In the genomic region with DNA sequence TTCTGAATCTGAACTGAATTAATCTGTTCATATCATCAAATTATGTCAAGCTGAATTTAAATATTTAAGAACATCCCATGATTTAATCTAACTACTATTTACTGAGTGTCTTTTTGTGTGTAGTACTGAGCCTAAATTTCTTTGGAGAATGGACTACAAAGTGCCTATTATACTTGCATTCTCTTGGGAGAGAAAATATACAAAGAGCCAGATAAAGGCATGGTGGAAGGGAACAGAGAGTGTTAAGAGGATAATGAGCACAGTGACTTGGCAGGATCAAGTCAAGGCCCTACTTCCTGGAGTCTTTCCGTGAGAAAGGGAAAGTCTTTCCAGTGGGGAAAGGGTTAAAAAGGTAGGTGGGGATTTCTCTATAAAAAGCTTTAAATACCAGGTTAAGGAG, we compare ENCODE assay signal across 23 cellular contexts. TPM values are rescaled to one million over a fixed set of nuclear protein-coding genes. Genes with fewer than 3 reads are reported as not detected.
DNase-seq lines count a peak whose midpoint lies in the region; ATAC-seq and TF ChIP-seq lines count a peak whose summit lies in the region.
"Had no signal": no experiment of that assay in that cellular context is flagged by ENCODE, and none has a peak within 500 bp of the region (broad histone marks: within the 10 kb centered on the region; RNA-seq: fewer than 3 reads in every experiment).

No MANE protein-coding gene starts in this region.

- H2BK12ac ChIP-seq in neuronal stem cell (ENCODE audit: low read length): no peak overlapping the region

- no TSS peak for BruUV-seq in A673 (replicated peaks; lab: Mats Ljungman, UMichigan)
- BruUV-seq in Calu3 (replicated peaks; lab: Mats Ljungman, UMichigan): TSS peak; percentile 6

- no peak for TF ChIP-seq CTCF in A673 (conservative IDR thresholded peaks at IDR 0.05; ENCODE audit: low read depth, low read length)
- no peak for TF ChIP-seq CTCF in Calu3 (IDR thresholded peaks at IDR 0.05; ENCODE audit: unreplicated experiment)
- no peak for TF ChIP-seq CTCF in neural crest cell (conservative IDR thresholded peaks at IDR 0.05)
- no peak for TF ChIP-seq CTCF in colonic mucosa (IDR thresholded peaks at IDR 0.05)
- TF ChIP-seq CTCF in brain microvascular endothelial cell (IDR thresholded peaks at IDR 0.05; ENCODE audit: low read depth, low read length, missing control alignments): no peak

- intact Hi-C loops in A673 (cut with micrococcal nuclease; ENCODE audit: unreplicated experiment) (no loop called here), Calu3 (cut with micrococcal nuclease; ENCODE audit: unreplicated experiment) (no loop called here), colonic mucosa (cut with DNase I) (no loop called here)

- H2AK5ac ChIP-seq in neuronal stem cell (ENCODE audit: low read depth, low read length): no peak overlapping the region

- in situ Hi-C loops in brain microvascular endothelial cell (cut with HindIII; ENCODE audit: low pct_ligation_motif_present, low sequenced_read_pairs): no loop called here

- H3K9me3 ChIP-seq in A673 (ENCODE audit: low read depth, low read length, poor library complexity, severe bottlenecking) (no peaks in the 10 kb centered on the region), neuronal stem cell (replicated peaks in 1 of 2; ENCODE audit: control insufficient read depth in 2 of 2, insufficient read depth in 1 of 2, low read depth in 1 of 2, low read length in 2 of 2) (peaks cover 0 to 14% of the 10 kb centered on the region in 2 donors), colonic mucosa (no peaks in the 10 kb centered on the region)
- H3K9me3 ChIP-seq: HAP-1, MG63 had no signal

- POLR2A ChIA-PET in A673 (lab: Charles Lee; ENCODE audit: low non-redundant PET): no interaction called here

- H3K4me1 ChIP-seq in A673 (ENCODE audit: insufficient read depth, low read length, poor library complexity, severe bottlenecking) (no peaks in the 10 kb centered on the region), neuronal stem cell (ENCODE audit: control insufficient read depth in 2 of 2, insufficient read depth in 1 of 2, low read depth in 1 of 2, low read length in 2 of 2) (peaks cover 0 to 2% of the 10 kb centered on the region in 2 donors), colonic mucosa (no peaks in the 10 kb centered on the region)

- H3K79me1 ChIP-seq in neuronal stem cell (ENCODE audit: low read depth, low read length): no peaks in the 10 kb centered on the region

- peaks cover 2% of the 10 kb centered on the region for H3K4me1 Mint-ChIP-seq in Calu3 (ENCODE audit: low read depth, unreplicated experiment)
- peaks cover 10% of the 10 kb centered on the region for H3K4me1 Mint-ChIP-seq in activated T-helper 17 cell treated with anti-CD3 and anti-CD28 coated beads, Interleukin-2, amount 50 U/mL, for 72 hours
- peaks cover 19% of the 10 kb centered on the region for H3K4me1 Mint-ChIP-seq in neural crest cell

- DNase-seq in A673 (ENCODE audit: low spot score) (peak; percentile 3), Calu3 (no peak), neural crest cell (ENCODE audit: low read depth, low spot score) (no peak), neuronal stem cell (ENCODE audit: low spot score) (no peak), colonic mucosa (no peak), brain microvascular endothelial cell (no peak)
- DNase-seq: ACHN, C1 segment of cervical spinal cord, DMS 273 treated with DMSO at 0.1 percent for 48 hours, DND-41, Karpas-422, MG63, NCI-H1048, NCI-H1436, NCI-H2029, NCI-H345, NCI-H524 treated with DMSO at 0.1 percent for 48 hours, PC-3, SIG-M5 had no signal

- H3K9me3 Mint-ChIP-seq in Calu3 (ENCODE audit: low read depth, unreplicated experiment) (no peaks in the 10 kb centered on the region), neural crest cell (peaks cover 2% of the 10 kb centered on the region)
- H3K9me3 Mint-ChIP-seq in activated T-helper 17 cell treated with anti-CD3 and anti-CD28 coated beads, Interleukin-2, amount 50 U/mL, for 72 hours: no peaks in the 10 kb centered on the region
- H3K9me3 Mint-ChIP-seq: IgD-negative memory B cell had no signal

- no peak overlapping the region for H2AFZ ChIP-seq in neuronal stem cell (ENCODE audit: low read length)

- H4K8ac ChIP-seq in neuronal stem cell (ENCODE audit: low read depth, low read length): no peak overlapping the region

- H3K18ac ChIP-seq in neuronal stem cell (ENCODE audit: low read length): no peak overlapping the region

- no peak overlapping the region for H3K4me2 ChIP-seq in neuronal stem cell (ENCODE audit: insufficient read depth, low read length, poor library complexity, severe bottlenecking)

- no peak overlapping the region for H3K4ac ChIP-seq in neuronal stem cell (ENCODE audit: low read length)

- no peak overlapping the region for H3K14ac ChIP-seq in neuronal stem cell (ENCODE audit: low read length)

- H3K36me3 Mint-ChIP-seq in Calu3 (ENCODE audit: insufficient read depth, unreplicated experiment) (peaks cover 11% of the 10 kb centered on the region), neural crest cell (ENCODE audit: low read depth) (peaks cover 29% of the 10 kb centered on the region)
- peaks cover 85% of the 10 kb centered on the region for H3K36me3 Mint-ChIP-seq in activated T-helper 17 cell treated with anti-CD3 and anti-CD28 coated beads, Interleukin-2, amount 50 U/mL, for 72 hours (ENCODE audit: low read depth)

- H3K36me3 ChIP-seq in A673 (ENCODE audit: insufficient read depth, low read length, poor library complexity, severe bottlenecking) (peaks cover 44% of the 10 kb centered on the region), neuronal stem cell (replicated peaks in 1 of 2; ENCODE audit: control insufficient read depth in 2 of 2, insufficient read depth in 2 of 2, low read length in 2 of 2) (peaks cover 11 to 94% of the 10 kb centered on the region in 2 donors), colonic mucosa (no peaks in the 10 kb centered on the region), brain microvascular endothelial cell (replicated peaks) (peaks cover 33% of the 10 kb centered on the region)

- no peak overlapping the region for H3K4me3 Mint-ChIP-seq in Calu3 (ENCODE audit: low read depth, unreplicated experiment)
- H3K4me3 Mint-ChIP-seq in activated T-helper 17 cell treated with anti-CD3 and anti-CD28 coated beads, Interleukin-2, amount 50 U/mL, for 72 hours: no peak overlapping the region
- H3K4me3 Mint-ChIP-seq in neural crest cell: no peak overlapping the region
- H3K4me3 Mint-ChIP-seq: IgD-negative memory B cell had no signal

- peak overlapping the region; percentile 56 for H3K27ac Mint-ChIP-seq in Calu3 (ENCODE audit: unreplicated experiment)
- H3K27ac Mint-ChIP-seq in activated T-helper 17 cell treated with anti-CD3 and anti-CD28 coated beads, Interleukin-2, amount 50 U/mL, for 72 hours: peak overlapping the region; percentile 28
- H3K27ac Mint-ChIP-seq in neural crest cell (ENCODE audit: unreplicated experiment): peak overlapping the region; percentile 37

- ATAC-seq in activated T-helper 17 cell treated with anti-CD3 and anti-CD28 coated beads, Interleukin-2, amount 50 U/mL, for 72 hours (replicated peaks): no peak

- H4K91ac ChIP-seq in neuronal stem cell (ENCODE audit: low read depth, low read length, poor library complexity): no peak overlapping the region

- WGBS in neuronal stem cell (ENCODE audit: extremely low coverage in 2 of 2, insufficient read length in 2 of 2, insufficient replicate concordance in 1 of 2), 2 donors: no CpG with 5 or more reads among the region's 1 CpG

- H3K9ac ChIP-seq in neuronal stem cell (ENCODE audit: low read depth, low read length, poor library complexity) (no peak overlapping the region), colonic mucosa (ENCODE audit: low read depth in 2 of 2, low read length in 2 of 2) (no peak overlapping the region)

- CTCF ChIA-PET in A673 (lab: Charles Lee) (no interaction called here), Calu3 (lab: Charles Lee) (no interaction called here)

- H3K27ac ChIP-seq in A673 (ENCODE audit: low read depth, low read length, poor library complexity, severe bottlenecking) (no peak overlapping the region), neuronal stem cell (replicated peaks; ENCODE audit: low read length) (no peak overlapping the region), colonic mucosa (no peak overlapping the region), brain microvascular endothelial cell (no peak overlapping the region)
- H3K27ac ChIP-seq: RWPE1 had no signal

- H3K23ac ChIP-seq in neuronal stem cell (ENCODE audit: low read depth, low read length, poor library complexity): no peak overlapping the region

- no peaks in the 10 kb centered on the region for H3K27me3 ChIP-seq in A673 (replicated peaks; ENCODE audit: insufficient read depth, low read depth, low read length, poor library complexity)
- H3K27me3 ChIP-seq in neuronal stem cell (ENCODE audit: control insufficient read depth in 3 of 3, insufficient read depth in 3 of 3, low read depth in 1 of 3, low read length in 3 of 3): no peaks in the 10 kb centered on the region
- H3K27me3 ChIP-seq in colonic mucosa: no peaks in the 10 kb centered on the region
- no peaks in the 10 kb centered on the region for H3K27me3 ChIP-seq in brain microvascular endothelial cell (replicated peaks)
- H3K27me3 ChIP-seq: MG63 had no signal

- no peak overlapping the region for H2BK5ac ChIP-seq in neuronal stem cell (ENCODE audit: low read length)

- H2BK120ac ChIP-seq in neuronal stem cell (ENCODE audit: low read depth, low read length): no peak overlapping the region

- H3K27me3 Mint-ChIP-seq in Calu3 (ENCODE audit: unreplicated experiment): no peaks in the 10 kb centered on the region
- no peaks in the 10 kb centered on the region for H3K27me3 Mint-ChIP-seq in activated T-helper 17 cell treated with anti-CD3 and anti-CD28 coated beads, Interleukin-2, amount 50 U/mL, for 72 hours
- no peaks in the 10 kb centered on the region for H3K27me3 Mint-ChIP-seq in neural crest cell (ENCODE audit: low read depth)
- H3K27me3 Mint-ChIP-seq: IgD-negative memory B cell had no signal

- H2BK15ac ChIP-seq in neuronal stem cell (ENCODE audit: low read length): no peak overlapping the region

- H3K4me3 ChIP-seq in A673 (ENCODE audit: low read depth, low read length, poor library complexity, severe bottlenecking) (no peak overlapping the region), neuronal stem cell (ENCODE audit: low read length in 2 of 2) (no peak overlapping the region), colonic mucosa (no peak overlapping the region), brain microvascular endothelial cell (ENCODE audit: low read depth, low read length) (no peak overlapping the region)
- H3K4me3 ChIP-seq: HAP-1, MG63 had no signal

RNA-seq across cellular contexts. Expression of a gene that starts 15.0 kb away (rescaled TPM):
- 38.1 and 39.4 TPM in 2 replicates for total RNA-seq in A673 (2021)
- total RNA-seq in Calu3 (2022): 24.6 TPM in 2 replicates
- total RNA-seq in activated T-helper 17 cell treated with anti-CD3 and anti-CD28 coated beads, Interleukin-2, amount 50 U/mL, for 72 hours: 10 to 100 TPM; 25.6 to 30.7 TPM
- 44.5 and 45.7 TPM in 2 replicates for total RNA-seq in neural crest cell
- 31.3 TPM for polyA plus RNA-seq in neuronal stem cell (2013, experiment 1 of 2)
- 31.4 TPM for polyA plus RNA-seq in neuronal stem cell (2013, experiment 2 of 2)
- 10 to 100 TPM; 19.3 to 34.1 TPM for total RNA-seq in colonic mucosa
